Comparison of ENCODE assay signal across 19 cellular contexts in the genomic region with DNA sequence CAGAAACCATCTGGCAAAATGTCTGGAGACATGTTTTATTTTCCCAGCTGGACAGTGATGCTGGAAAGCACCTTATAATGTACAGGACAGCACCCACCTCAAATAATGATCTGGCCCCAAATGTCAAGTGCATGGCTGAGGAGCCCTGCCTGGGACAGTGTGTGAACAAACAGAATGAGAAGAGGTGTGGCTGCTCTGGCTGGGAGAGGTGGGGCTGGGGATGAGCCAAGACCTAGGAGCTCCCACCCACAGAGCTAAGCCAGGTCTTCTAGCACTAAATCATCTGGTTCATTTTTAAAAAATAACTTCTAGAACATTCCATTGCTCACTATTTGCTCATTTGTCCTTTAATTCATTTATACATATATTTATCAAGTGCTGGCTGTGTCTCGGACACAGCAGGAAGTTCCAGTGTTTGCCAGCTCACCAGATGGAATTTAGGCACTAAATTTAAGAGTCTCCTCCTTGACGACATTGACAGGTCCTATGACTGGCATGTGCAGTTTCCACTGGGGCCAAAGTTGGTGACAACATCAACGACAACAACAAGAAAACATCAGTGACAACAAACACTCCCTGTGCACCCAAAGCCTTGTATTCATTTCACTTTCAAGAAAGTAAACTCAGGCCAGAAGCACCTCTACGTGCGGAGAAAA.
"Had no signal": no experiment of that assay in that cellular context is flagged by ENCODE, and none has a peak within 500 bp of the region (broad histone marks: within the 10 kb centered on the region; RNA-seq: fewer than 3 reads in every experiment).

No MANE protein-coding gene starts in this region.

- ATAC-seq: activated CD8-positive, alpha-beta T cell treated with anti-CD3 and anti-CD28 coated beads for 36 hours; heart right ventricle; left cardiac atrium; naive thymus-derived CD4-positive, alpha-beta T cell; stimulated activated naive CD8-positive, alpha-beta T cell treated with anti-CD3 and anti-CD28 coated beads, Interleukin-15, Interleukin-2, amounts not matched to agents 100 U/mL and 50 U/mL, for 24 hours; T-helper 17 cell; WTC11 had no signal

- H3K27ac ChIP-seq: gastrocnemius medialis, heart right ventricle, neutrophil had no signal

- H3K36me3 ChIP-seq: gastrocnemius medialis, heart right ventricle, neutrophil had no signal

- H3K4me3 ChIP-seq: gastrocnemius medialis, heart right ventricle had no signal

- H3K9me3 ChIP-seq: gastrocnemius medialis, heart right ventricle, neutrophil had no signal

- H3K4me1 Mint-ChIP-seq: central memory CD8-positive, alpha-beta T cell; naive thymus-derived CD4-positive, alpha-beta T cell had no signal

- H3K9me3 Mint-ChIP-seq: activated CD8-positive, alpha-beta T cell treated with anti-CD3 and anti-CD28 coated beads for 36 hours; central memory CD8-positive, alpha-beta T cell; naive thymus-derived CD4-positive, alpha-beta T cell; WTC11 had no signal

- DNase-seq: activated CD4-positive, alpha-beta T cell treated with anti-CD3 and anti-CD28 coated beads for 4 hours; activated CD8-positive, alpha-beta T cell treated with anti-CD3 and anti-CD28 coated beads for 36 hours; activated effector memory CD4-positive, alpha-beta T cell treated with anti-CD3 and anti-CD28 coated beads, Interleukin-2, amount 50 U/mL, for 16 hours; activated T-cell treated with anti-CD3 and anti-CD28 coated beads, Interleukin-2, amount 50 U/mL, for 48 hours; amniotic stem cell; effector CD8-positive, alpha-beta T cell; heart right ventricle; left cardiac atrium; mammary epithelial cell; naive thymus-derived CD4-positive, alpha-beta T cell; small intestine; stimulated activated CD4-positive, alpha-beta T cell treated with anti-CD3 and anti-CD28 coated beads, Interleukin-4, amount 100 ng/mL, for 4 hours; stimulated activated naive CD8-positive, alpha-beta T cell treated with anti-CD3 and anti-CD28 coated beads, Interleukin-15, Interleukin-2, amounts not matched to agents 100 U/mL and 50 U/mL, for 24 hours; T-helper 17 cell had no signal

- H3K4me3 Mint-ChIP-seq: activated CD8-positive, alpha-beta T cell treated with anti-CD3 and anti-CD28 coated beads for 36 hours; activated naive CD8-positive, alpha-beta T cell; central memory CD8-positive, alpha-beta T cell; naive thymus-derived CD4-positive, alpha-beta T cell; T-helper 17 cell; WTC11 had no signal

- H3K27ac Mint-ChIP-seq: activated CD8-positive, alpha-beta T cell treated with anti-CD3 and anti-CD28 coated beads for 36 hours; activated naive CD8-positive, alpha-beta T cell; naive thymus-derived CD4-positive, alpha-beta T cell; T-helper 17 cell; WTC11 had no signal

- H3K4me1 ChIP-seq: gastrocnemius medialis, heart right ventricle had no signal

- H3K27me3 Mint-ChIP-seq: activated naive CD8-positive, alpha-beta T cell had no signal

- H3K36me3 Mint-ChIP-seq: activated naive CD8-positive, alpha-beta T cell; naive thymus-derived CD4-positive, alpha-beta T cell; WTC11 had no signal
